In the genomic region with DNA sequence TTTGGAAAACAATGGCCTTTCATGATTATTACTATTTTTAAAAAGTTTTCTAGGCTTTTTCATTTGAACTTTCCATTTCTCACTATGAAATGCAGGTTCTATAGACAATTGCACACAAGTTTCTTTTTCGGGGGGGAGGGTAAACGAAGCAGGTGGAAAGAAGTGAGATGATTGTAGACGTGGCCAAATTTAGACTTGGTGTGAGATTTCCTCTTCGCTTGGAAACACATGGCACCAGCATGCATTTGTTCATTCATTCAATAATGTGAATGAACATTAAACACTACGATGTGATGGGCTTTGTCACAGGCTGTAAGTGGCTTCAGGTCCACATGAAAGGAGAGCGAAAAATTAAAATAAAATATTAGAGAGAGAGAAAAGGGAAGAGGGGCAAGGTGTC, we compare ENCODE assay signal across 8 cellular contexts. TPM values are rescaled to one million over a fixed set of nuclear protein-coding genes. Genes with fewer than 3 reads are reported as not detected.
DNase-seq lines count a peak whose midpoint lies in the region; ATAC-seq and TF ChIP-seq lines count a peak whose summit lies in the region.

No MANE protein-coding gene starts in this region.

- H3K27me3 ChIP-seq in HCT116 (ENCODE audit: insufficient read depth, low read length) (no peaks in the 10 kb centered on the region), SU-DHL-6 (ENCODE audit: low read length) (no peaks in the 10 kb centered on the region), tibial artery (no peaks in the 10 kb centered on the region)

- H3K27ac ChIP-seq in HCT116 (ENCODE audit: low read depth, low read length) (no peak overlapping the region), SU-DHL-6 (ENCODE audit: low read depth, low read length) (no peak overlapping the region), tibial artery (peak overlapping the region; percentile 93 to 98)

- H3K79me2 ChIP-seq in HCT116 (ENCODE audit: insufficient read depth, low read length) = no peaks in the 10 kb centered on the region
- H3K79me2 ChIP-seq in SU-DHL-6 (ENCODE audit: insufficient read depth, low read length) = no peaks in the 10 kb centered on the region

- no peaks in the 10 kb centered on the region for H3K36me3 Mint-ChIP-seq in immature natural killer cell

- no peak overlapping the region for H3K9ac ChIP-seq in HCT116 (ENCODE audit: low read length)
- no peak overlapping the region for H3K9ac ChIP-seq in SU-DHL-6 (ENCODE audit: low read length)

- peaks cover 5 to 15% of the 10 kb centered on the region in 2 experiments; a peak in 2 of 4 replicates for H3K4me1 ChIP-seq in HCT116 (ENCODE audit: control insufficient read depth in 1 of 2, insufficient read depth in 2 of 2, low read length in 2 of 2)
- peaks cover 0 to 19% (median 7%) of the 10 kb centered on the region in 4 donors for H3K4me1 ChIP-seq in tibial artery

- H4K20me1 ChIP-seq in HCT116 (ENCODE audit: insufficient read depth) (no peaks in the 10 kb centered on the region), SU-DHL-6 (ENCODE audit: low read depth, low read length) (no peaks in the 10 kb centered on the region)

- H3K9me3 ChIP-seq in HCT116 (ENCODE audit: control insufficient read depth in 1 of 2, insufficient read depth in 1 of 2, low read depth in 1 of 2, low read length in 2 of 2) = no peaks in the 10 kb centered on the region
- no peaks in the 10 kb centered on the region for H3K9me3 ChIP-seq in SU-DHL-6 (ENCODE audit: insufficient read depth, low read length)
- H3K9me3 ChIP-seq in tibial artery = no peaks in the 10 kb centered on the region

- DNase-seq in HCT116 (ENCODE audit: low read depth, low spot score) (no peak), immature natural killer cell (no peak), tibial artery (no peak), posterior cingulate gyrus (no peak), midbrain (lab: John Stamatoyannopoulos, UW) (no peak), DMS114 treated with DMSO at 0.1 percent for 48 hours (lab: John Stamatoyannopoulos, UW; ENCODE audit: unreplicated experiment) (no peak)

- no TSS peak for BruUV-seq in HCT116 (replicated peaks; lab: Mats Ljungman, UMichigan)

- no peaks in the 10 kb centered on the region for H3K9me3 Mint-ChIP-seq in immature natural killer cell

- CTCF ChIA-PET in HCT116 (lab: Charles Lee) = no interaction called here

- peaks cover 4 to 12% (median 6%) of the 10 kb centered on the region in 3 donors for H3K27me3 Mint-ChIP-seq in immature natural killer cell (ENCODE audit: low read depth in 3 of 3)

- H2AFZ ChIP-seq in HCT116 (ENCODE audit: low read depth, low read length, poor library complexity, severe bottlenecking) (peak overlapping the region; percentile 92), SU-DHL-6 (ENCODE audit: low read depth, low read length, severe bottlenecking) (peak overlapping the region; percentile 82)

- H3K4me3 Mint-ChIP-seq in immature natural killer cell = peak overlapping the region; percentile 94 to 99 (median 97)

- TF ChIP-seq POLR2A in HCT116 (IDR thresholded peaks at IDR 0.05; ENCODE audit: borderline replicate concordance, extremely low read depth, insufficient read depth, insufficient read length) = no peak

- H3K4me3 ChIP-seq in HCT116 (replicated peaks in 1 of 2; ENCODE audit: low read depth in 1 of 2, low read length in 2 of 2) = no peak overlapping the region
- no peak overlapping the region for H3K4me3 ChIP-seq in SU-DHL-6 (ENCODE audit: insufficient read depth, low read length, poor library complexity, severe bottlenecking)
- H3K4me3 ChIP-seq in tibial artery = peak overlapping the region; percentile 71 to 89

- TF ChIP-seq CTCF in HCT116 (IDR thresholded peaks at IDR 0.05 in 2 of 3, conservative IDR thresholded peaks at IDR 0.05 in 1 of 3; ENCODE audit: borderline replicate concordance in 1 of 3, insufficient read depth in 1 of 3, low read depth in 2 of 3, low read length in 2 of 3) (no peak), SU-DHL-6 (IDR thresholded peaks at IDR 0.05; ENCODE audit: insufficient read depth, low read length, poor library complexity, severe bottlenecking) (no peak), tibial artery (IDR thresholded peaks at IDR 0.05) (no peak)

- TF ChIP-seq RAD21 in HCT116 (IDR thresholded peaks at IDR 0.05; ENCODE audit: low read depth) = no peak

- peaks cover 10% of the 10 kb centered on the region for H3F3A ChIP-seq in SU-DHL-6 (ENCODE audit: insufficient read depth)

- ATAC-seq in GM18508 (IDR thresholded peaks at IDR 0.05; ENCODE audit: insufficient read depth, unreplicated experiment) (peak; percentile 5), HCT116 (no peak)

- POLR2A ChIA-PET in HCT116 (lab: Charles Lee) = no interaction called here

- RAD21 ChIA-PET in HCT116 (lab: Charles Lee; ENCODE audit: low non-redundant PET in 1 of 2, low total read pairs in 2 of 2, uncharacterized antibody in 2 of 2, unreplicated experiment in 2 of 2) = no interaction called here

- H3K4me1 Mint-ChIP-seq in immature natural killer cell = peaks cover 22 to 29% of the 10 kb centered on the region in 2 donors

- H3K4me2 ChIP-seq in HCT116 (ENCODE audit: low read length) (peak overlapping the region; percentile 75), SU-DHL-6 (ENCODE audit: low read depth, low read length, poor library complexity, severe bottlenecking) (peak overlapping the region; percentile 60)

- no peaks in the 10 kb centered on the region for H3K36me3 ChIP-seq in HCT116 (ENCODE audit: control insufficient read depth in 1 of 2, insufficient read depth in 2 of 2, low read length in 2 of 2)
- no peaks in the 10 kb centered on the region for H3K36me3 ChIP-seq in SU-DHL-6 (ENCODE audit: low read length)
- no peaks in the 10 kb centered on the region for H3K36me3 ChIP-seq in tibial artery

- H3K27ac Mint-ChIP-seq in immature natural killer cell = peak overlapping the region; percentile 79 to 99 (median 90)

- intact Hi-C loops in HCT116 (cut with micrococcal nuclease) = no loop called here
- intact Hi-C loops in tibial artery (cut with DNase I; ENCODE audit: low total_unique reads) = no loop called here
- intact Hi-C loops in posterior cingulate gyrus (cut with DNase I) = no loop called here

- H3K9me2 ChIP-seq in HCT116 (ENCODE audit: insufficient read depth) = no peaks in the 10 kb centered on the region
- no peaks in the 10 kb centered on the region for H3K9me2 ChIP-seq in SU-DHL-6 (replicated peaks; ENCODE audit: insufficient read depth, low read length)

TF ChIP-seq in HCT116, 20 proteins besides CTCF, POLR2A, EP300 and RAD21 (continues in another document):
- TF ChIP-seq TCF7L2 (IDR thresholded peaks at IDR 0.05; ENCODE audit: borderline replicate concordance, extremely low read depth, insufficient read depth, insufficient read length) (no peak), EZH2 (IDR thresholded peaks at IDR 0.05) (no peak), ZNF274 (IDR thresholded peaks at IDR 0.05; ENCODE audit: low read depth, low read length) (no peak), CEBPB (IDR thresholded peaks at IDR 0.05; ENCODE audit: low read depth) (no peak), YY1 (IDR thresholded peaks at IDR 0.05; ENCODE audit: extremely low read depth, insufficient replicate concordance, low read depth, low read length) (no peak), CBX3 (IDR thresholded peaks at IDR 0.05; ENCODE audit: low read depth) (no peak), SP1 (IDR thresholded peaks at IDR 0.05; ENCODE audit: low read depth) (no peak), EZH2phosphoT487 (IDR thresholded peaks at IDR 0.05; ENCODE audit: borderline replicate concordance) (no peak), REST (IDR thresholded peaks at IDR 0.05; ENCODE audit: low read depth) (no peak), ELF1 (IDR thresholded peaks at IDR 0.05; ENCODE audit: borderline replicate concordance, low read depth) (no peak), JUND (IDR thresholded peaks at IDR 0.05) (no peak), ZFX (IDR thresholded peaks at IDR 0.05) (no peak), SRF (IDR thresholded peaks at IDR 0.05; ENCODE audit: low read depth) (no peak)

RNA-seq across cellular contexts. Expression of gene GAP43, which starts 35.9 kb away (rescaled TPM):
- total RNA-seq in HCT116 (2021; ENCODE audit: unreplicated experiment) = not detected
- not detected in 2 replicates for polyA plus RNA-seq in HCT116 (2012)
- polyA plus RNA-seq in immature natural killer cell = not detected

Comparison
In these comparisons a context has a peak if more than half of its experiments do, and no peak if none do; other contexts are left out.
1. H3K27ac ChIP-seq: peak in tibial artery (2 of 2); none in HCT116 (single experiment) and SU-DHL-6 (single experiment).
2. H3K4me3 ChIP-seq: peak in tibial artery (2 of 2); none in HCT116 (0 of 2) and SU-DHL-6 (single experiment).